Comparison of ENCODE assay signal across 1 cellular context in genomic region chr3:186644683-186645082, GRCh38.
A peak's percentile ranks its signal among the peaks of the same experiment; 100 is the strongest.
TF ChIP-seq lines count a peak whose summit lies in the region.

No MANE protein-coding gene starts in this region.

TF ChIP-seq in H1, 55 proteins besides CTCF, POLR2A, EP300 and RAD21:
- TF ChIP-seq SRF (IDR thresholded peaks at IDR 0.05; ENCODE audit: low read depth, low read length) (no peak), CEBPB (IDR thresholded peaks at IDR 0.05; ENCODE audit: low read depth, low read length) (peak; percentile 74), ATF2 (IDR thresholded peaks at IDR 0.05; ENCODE audit: low read length) (no peak), ZNF274 (IDR thresholded peaks at IDR 0.05; ENCODE audit: borderline replicate concordance, extremely low read depth, low read length) (no peak), JUN (IDR thresholded peaks at IDR 0.05; ENCODE audit: low read depth, low read length) (no peak)
